ENCODE assay signal across 8 cellular contexts in genomic region chr21:37220981-37221664, GRCh38. TPM values are rescaled to one million over a fixed set of nuclear protein-coding genes. Genes with fewer than 3 reads are reported as not detected.
DNase-seq lines count a peak whose midpoint lies in the region; ATAC-seq, FAIRE-seq and TF ChIP-seq lines count a peak whose summit lies in the region.

No MANE protein-coding gene starts in this region.

- H3K4me1 ChIP-seq in right atrium auricular region (peaks cover 0 to 11% of the 10 kb centered on the region in 2 donors), vagina (peaks cover 20% of the 10 kb centered on the region)

- DNase-seq in GM12891 (ENCODE audit: insufficient read length, low spot score) (peak; percentile 80), NCI-H1417 treated with DMSO at 0.1 percent for 48 hours (lab: John Stamatoyannopoulos, UW) (peak; percentile 89), T-helper 1 cell (peak; percentile 84 to 93 (median 89)), right atrium auricular region (ENCODE audit: low spot score) (peak; percentile 97), putamen (ENCODE audit: low spot score) (peak; percentile 92), vagina (ENCODE audit: extremely low spot score in 2 of 2) (peak in 1 of 2 donors; percentile 94)

- intact Hi-C loops in vagina (cut with DNase I), result no loop called here

- peak; percentile 87 for ATAC-seq in HG02763 (IDR thresholded peaks at IDR 0.05; ENCODE audit: unreplicated experiment)

- peak; percentile 10 to 77 for TF ChIP-seq CTCF in right atrium auricular region (IDR thresholded peaks at IDR 0.05)
- TF ChIP-seq CTCF in vagina (IDR thresholded peaks at IDR 0.05), result peak in 1 of 3 experiments; percentile 21

- H3K9me3 ChIP-seq in right atrium auricular region (no peaks in the 10 kb centered on the region), vagina (no peaks in the 10 kb centered on the region)

- peak overlapping the region; percentile 67 for H3K27ac ChIP-seq in angular gyrus (ENCODE audit: low read depth, low read length)
- H3K27ac ChIP-seq in right atrium auricular region, result peak overlapping the region; percentile 86 to 88
- peak overlapping the region; percentile 91 for H3K27ac ChIP-seq in vagina

- H3K27me3 ChIP-seq in right atrium auricular region, result no peaks in the 10 kb centered on the region
- H3K27me3 ChIP-seq in vagina, result no peaks in the 10 kb centered on the region

- peak; percentile 97 for FAIRE-seq in GM12891 (lab: Jason Lieb, UNC)

- H3K36me3 ChIP-seq in right atrium auricular region, result peaks cover 29% of the 10 kb centered on the region
- H3K36me3 ChIP-seq in vagina, result peaks cover 0 to 26% of the 10 kb centered on the region in 2 donors

- peak overlapping the region; percentile 51 to 73 for H3K4me3 ChIP-seq in right atrium auricular region
- H3K4me3 ChIP-seq in vagina, result peak overlapping the region; percentile 63

- peak; percentile 77 for TF ChIP-seq POLR2A in GM12891 (IDR thresholded peaks at IDR 0.05; ENCODE audit: low read depth, low read length)
- peak in 1 of 2 donors; percentile 35 for TF ChIP-seq POLR2A in vagina (IDR thresholded peaks at IDR 0.05)

TF ChIP-seq in GM12891, 5 proteins besides CTCF, POLR2A, EP300 and RAD21:
- TF ChIP-seq SPI1 (IDR thresholded peaks at IDR 0.05; ENCODE audit: low read depth, low read length), result peak; percentile 74
- TF ChIP-seq POU2F2 (IDR thresholded peaks at IDR 0.05; ENCODE audit: low read depth, low read length), result peak; percentile 87
- TF ChIP-seq POLR2AphosphoS5 (IDR thresholded peaks at IDR 0.05; ENCODE audit: low read depth, low read length), result peak; percentile 84
- TF ChIP-seq PAX5 (IDR thresholded peaks at IDR 0.05; ENCODE audit: insufficient read depth, low read length, severe bottlenecking), result no peak
- peak; percentile 47; the same call in 1 of the 2 replicates for TF ChIP-seq TAF1 (IDR thresholded peaks at IDR 0.05; ENCODE audit: low read depth, low read length)

RNA-seq across cellular contexts. Expression of gene VPS26C, which starts 46.0 kb away (rescaled TPM):
- 29.8 TPM for polyA plus RNA-seq in GM12891 (2012; ENCODE audit: low read depth, missing spikeins)
- 10 to 100 TPM; 45.2 to 53.8 TPM for total RNA-seq in right atrium auricular region
- total RNA-seq in vagina, result 49.6 TPM
